Comparison of ENCODE assay signal across 8 cellular contexts in genomic region chr5:2751592-2752021, GRCh38. TPM values are rescaled to one million over a fixed set of nuclear protein-coding genes. Genes with fewer than 3 reads are reported as not detected.
DNase-seq lines count a peak whose midpoint lies in the region; ATAC-seq and TF ChIP-seq lines count a peak whose summit lies in the region.

Gene IRX2 (minus strand): TSS chr5:2751677. CDS start chr5:2751413, 264 bp downstream.

- H3K27ac Mint-ChIP-seq in CD8-positive, alpha-beta memory T cell = no peak within 1 kb of the TSS

- no peaks in the 10 kb centered on the region for H3K36me3 Mint-ChIP-seq in CD8-positive, alpha-beta memory T cell

- no peak within 1 kb of the TSS for H3K4me3 Mint-ChIP-seq in CD8-positive, alpha-beta memory T cell

- POLR2A ChIA-PET in CD8-positive, alpha-beta memory T cell (lab: Charles Lee) = no interaction called here

- no peaks in the 10 kb centered on the region for H3K9me3 ChIP-seq in SJCRH30 (replicated peaks)
- H3K9me3 ChIP-seq in CD8-positive, alpha-beta memory T cell (ENCODE audit: low read length) = no peaks in the 10 kb centered on the region

- peaks cover 0 to 25% (median 5%) of the 10 kb centered on the region in 5 donors for H3K9me3 Mint-ChIP-seq in CD8-positive, alpha-beta memory T cell

- H3K27me3 Mint-ChIP-seq in CD8-positive, alpha-beta memory T cell = peaks cover 40 to 54% of the 10 kb centered on the region in 2 donors

- H3K27me3 ChIP-seq in SJCRH30 = no peaks in the 10 kb centered on the region
- H3K27me3 ChIP-seq in CD8-positive, alpha-beta memory T cell (ENCODE audit: insufficient read depth, low read length, poor library complexity, severe bottlenecking) = no peaks in the 10 kb centered on the region

- H3K4me1 ChIP-seq in SJCRH30 = no peaks in the 10 kb centered on the region
- H3K4me1 ChIP-seq in CD8-positive, alpha-beta memory T cell (ENCODE audit: insufficient read depth, low read length) = no peaks in the 10 kb centered on the region

- H3K4me3 ChIP-seq in SJCRH30 (peak within 1 kb of the TSS; percentile 81), foreskin fibroblast (ENCODE audit: low read depth in 1 of 2, low read length in 2 of 2) (peak within 1 kb of the TSS; percentile 60 to 70)
- no peak within 1 kb of the TSS for H3K4me3 ChIP-seq in CD8-positive, alpha-beta memory T cell (ENCODE audit: low read length)

- peaks cover 4 to 10% (median 4%) of the 10 kb centered on the region in 3 donors for H3K4me1 Mint-ChIP-seq in CD8-positive, alpha-beta memory T cell

- CTCF ChIA-PET in CD8-positive, alpha-beta memory T cell (lab: Charles Lee) = no interaction called here

- DNase-seq in HUDEP-2 (lab: John Stamatoyannopoulos, UW; ENCODE audit: unreplicated experiment in 76 of 76) (peak in 40 of 76 experiments; percentile 3 to 73 (median 32)), SJCRH30 (peak; percentile 87 to 89), foreskin fibroblast (peak; percentile 97 to 98), pons (ENCODE audit: low spot score) (peak; percentile 87)
- DNase-seq in CD8-positive, alpha-beta memory T cell = no peak

- TF ChIP-seq CTCF in foreskin fibroblast (IDR thresholded peaks at IDR 0.05; ENCODE audit: low read depth, low read length) = no peak

- peaks cover 8% of the 10 kb centered on the region; the same call in 1 of the 2 replicates for H3K36me3 ChIP-seq in SJCRH30
- H3K36me3 ChIP-seq in CD8-positive, alpha-beta memory T cell (ENCODE audit: insufficient read depth, low read length) = no peaks in the 10 kb centered on the region

- peak within 1 kb of the TSS; percentile 70 for H3K27ac ChIP-seq in SJCRH30
- no peak within 1 kb of the TSS for H3K27ac ChIP-seq in CD8-positive, alpha-beta memory T cell (ENCODE audit: low read depth, low read length)

- ATAC-seq in HG03565 (IDR thresholded peaks at IDR 0.05; ENCODE audit: unreplicated experiment) (no peak), GM21423 (IDR thresholded peaks at IDR 0.05; ENCODE audit: unreplicated experiment) (no peak)
- no peak for ATAC-seq in activated CD4-positive, CD25-positive, alpha-beta regulatory T cell treated with anti-CD3 and anti-CD28 coated beads, Interleukin-2, amount 50 U/mL, for 24 hours

RNA-seq across cellular contexts. Expression of gene IRX2, which starts in this region (rescaled TPM):
- 6.1 and 6.4 TPM in 2 replicates for total RNA-seq in SJCRH30 (2014; rRNA removed; shearing (Covaris generic))
- total RNA-seq in CD8-positive, alpha-beta memory T cell = not detected
- not detected for polyA plus RNA-seq in CD8-positive, alpha-beta memory T cell

Comparison
In these comparisons a context has a peak if more than half of its experiments do, and no peak if none do; other contexts are left out.
1. DNase-seq: peak in HUDEP-2 (40 of 76), SJCRH30 (2 of 2), foreskin fibroblast (2 of 2) and pons (single experiment); none in CD8-positive, alpha-beta memory T cell (0 of 5).